In genomic region chrX:23511783-23512182, GRCh38 we compare ENCODE assay signal across 27 cellular contexts.
DNase-seq lines count a peak whose midpoint lies in the region; ATAC-seq, FAIRE-seq and TF ChIP-seq lines count a peak whose summit lies in the region.
"Had no signal": no experiment of that assay in that cellular context is flagged by ENCODE, and none has a peak within 500 bp of the region (broad histone marks: within the 10 kb centered on the region; RNA-seq: fewer than 3 reads in every experiment).

No MANE protein-coding gene starts in this region.

- no peak overlapping the region for H3K4me3 ChIP-seq in pancreas
- H3K4me3 ChIP-seq: BLaER1 treated with 17β-estradiol and CSF1 and Interleukin-3, amounts not matched to agents 10 nM and 100 nM; left lung; ovary; PC-9; right atrium auricular region; SJCRH30; upper lobe of left lung had no signal

- intact Hi-C loops in pancreas (cut with DNase I): no loop called here

- no peak for TF ChIP-seq CTCF in pancreas (IDR thresholded peaks at IDR 0.05)

- H3K27ac ChIP-seq in pancreas: no peak overlapping the region
- H3K27ac ChIP-seq: BLaER1 treated with 17β-estradiol and CSF1 and Interleukin-3, amounts not matched to agents 10 nM and 100 nM; foreskin keratinocyte; left lung; ovary; PC-9; right atrium auricular region; SJCRH30; upper lobe of left lung had no signal

- peaks cover 0 to 5% (median 0%) of the 10 kb centered on the region in 3 donors for H3K4me1 ChIP-seq in pancreas
- H3K4me1 ChIP-seq: BLaER1 treated with 17β-estradiol and CSF1 and Interleukin-3, amounts not matched to agents 10 nM and 100 nM; left lung; right atrium auricular region; SJCRH30; upper lobe of left lung had no signal

- no peak for FAIRE-seq in pancreas (lab: Jason Lieb, UNC)
- FAIRE-seq: D721Med had no signal

- ATAC-seq in pancreas (peak; percentile 64 to 85 (median 80)), GM18907 (IDR thresholded peaks at IDR 0.05; ENCODE audit: unreplicated experiment) (no peak)
- ATAC-seq: activated T-cell treated with anti-CD3 and anti-CD28 coated beads, Interleukin-2, amount 50 U/mL, for 72 hours; foreskin keratinocyte; left lung; natural killer cell treated with Interleukin-12 subunit alpha and Interleukin-12 subunit beta and Interleukin-15 and Interleukin-18, amount 100 ng/mL, for 72 hours had no signal

- WGBS in pancreas, 2 donors: 19 to 20% methylated on average over 2 of the region's 2 CpGs

- peak in 2 of 3 experiments; percentile 15 to 44 for DNase-seq in NCI-H1417 (lab: John Stamatoyannopoulos, UW)
- no peak for DNase-seq in NCI-H1417 treated with DMSO at 0.1 percent for 48 hours (lab: John Stamatoyannopoulos, UW)
- DNase-seq in NCI-H1694 treated with DMSO at 0.1 percent for 48 hours (lab: John Stamatoyannopoulos, UW): peak; percentile 9
- peak; percentile 23 for DNase-seq in astrocyte of the hippocampus (ENCODE audit: low read depth, low spot score)
- DNase-seq in pancreas: no peak
- DNase-seq in SIG-M5 (lab: John Stamatoyannopoulos, UW): no peak
- no peak for DNase-seq in central memory CD4-positive, alpha-beta T cell
- DNase-seq: ACHN; activated CD4-positive, alpha-beta T cell treated with anti-CD3 and anti-CD28 coated beads for 4 hours; activated naive CD4-positive, alpha-beta T cell treated with anti-CD3 and anti-CD28 coated beads for 36 hours; activated T-cell treated with anti-CD3 and anti-CD28 coated beads, Interleukin-2, amount 50 U/mL, for 72 hours; foreskin keratinocyte; immature natural killer cell; KG1; left lung; midbrain; NCI-H2171 treated with DMSO at 0.1 percent for 48 hours; NCI-H774; ovary; PC-9; SJCRH30; upper lobe of left lung had no signal

- no peaks in the 10 kb centered on the region for H3K9me3 ChIP-seq in pancreas
- H3K9me3 ChIP-seq: left lung, ovary, SJCRH30 had no signal

- no peaks in the 10 kb centered on the region for H3K36me3 ChIP-seq in pancreas
- H3K36me3 ChIP-seq: BLaER1 treated with 17β-estradiol and CSF1 and Interleukin-3, amounts not matched to agents 10 nM and 100 nM; left lung; ovary; right atrium auricular region; SJCRH30; upper lobe of left lung had no signal

- H3K27me3 ChIP-seq in pancreas: no peaks in the 10 kb centered on the region
- H3K27me3 ChIP-seq: BLaER1 treated with 17β-estradiol and CSF1 and Interleukin-3, amounts not matched to agents 10 nM and 100 nM; foreskin keratinocyte; left lung; ovary; right atrium auricular region; SJCRH30; upper lobe of left lung had no signal

Comparison
In these comparisons a context has a peak if more than half of its experiments do, and no peak if none do; other contexts are left out.
1. DNase-seq: peak in NCI-H1417 (2 of 3), NCI-H1694 treated with DMSO at 0.1 percent for 48 hours (single experiment) and astrocyte of the hippocampus (single experiment); none in NCI-H1417 treated with DMSO at 0.1 percent for 48 hours (single experiment), pancreas (0 of 6), SIG-M5 (single experiment) and central memory CD4-positive, alpha-beta T cell (single experiment).